ENCODE assay signal across 1 cellular context in genomic region chr14:74018704-74019407, GRCh38.
A peak's percentile ranks its signal among the peaks of the same experiment; 100 is the strongest.
TF ChIP-seq lines count a peak whose summit lies in the region.

A gene with protein sequence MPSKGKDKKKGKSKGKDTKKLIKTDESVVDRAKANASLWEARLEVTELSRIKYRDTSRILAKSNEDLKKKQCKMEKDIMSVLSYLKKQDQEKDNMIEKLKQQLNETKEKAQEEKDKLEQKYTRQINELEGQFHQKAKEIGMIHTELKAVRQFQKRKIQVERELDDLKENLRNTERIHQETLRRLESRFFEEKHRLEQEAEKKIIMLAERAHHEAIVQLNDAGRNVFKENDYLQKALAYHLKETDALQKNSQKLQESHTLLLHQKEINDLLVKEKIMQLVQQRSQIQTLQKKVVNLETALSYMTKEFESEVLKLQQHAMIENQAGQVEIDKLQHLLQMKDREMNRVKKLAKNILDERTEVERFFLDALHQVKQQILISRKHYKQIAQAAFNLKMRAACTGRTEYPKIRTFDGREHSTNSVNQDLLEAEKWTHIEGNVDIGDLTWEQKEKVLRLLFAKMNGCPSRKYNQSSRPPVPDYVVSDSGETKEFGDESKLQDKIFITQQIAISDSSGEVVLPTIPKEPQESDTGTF (plus strand): TSS chr14:74019349. CDS start chr14:74019479, 130 bp downstream.
Gene ENTPD5 (minus strand): TSS chr14:74019288. CDS start chr14:73988102, 31,186 bp downstream.

TF ChIP-seq in HCT116, 20 proteins besides CTCF, POLR2A, EP300 and RAD21 (continued from another document):
- TF ChIP-seq ZBTB33 (IDR thresholded peaks at IDR 0.05; ENCODE audit: extremely low read depth, insufficient replicate concordance, low read length) = peak; percentile 47
